25 cellular contexts compared by ENCODE assay signal in genomic region chr16:52293209-52293608, GRCh38.
DNase-seq lines count a peak whose midpoint lies in the region; ATAC-seq, FAIRE-seq and TF ChIP-seq lines count a peak whose summit lies in the region.
"Had no signal": no experiment of that assay in that cellular context is flagged by ENCODE, and none has a peak within 500 bp of the region (broad histone marks: within the 10 kb centered on the region; RNA-seq: fewer than 3 reads in every experiment).

No MANE protein-coding gene starts in this region.

- no peaks in the 10 kb centered on the region for H3K27me3 ChIP-seq in BLaER1 treated with 17β-estradiol and CSF1 and Interleukin-3, amounts not matched to agents 10 nM and 100 nM
- no peaks in the 10 kb centered on the region for H3K27me3 ChIP-seq in HepG2 (ENCODE audit: control insufficient read depth in 1 of 2, insufficient read depth in 2 of 2, low read length in 2 of 2)

- no TSS peak for BruUV-seq in HepG2 (replicated peaks; lab: Mats Ljungman, UMichigan)

- H3K4me2 ChIP-seq in BLaER1 treated with 17β-estradiol and CSF1 and Interleukin-3, amounts not matched to agents 10 nM and 100 nM = peak overlapping the region in 7 of 11 experiments; percentile 4 to 48 (median 23); a peak in 7 of 22 replicates
- H3K4me2 ChIP-seq in HepG2 (ENCODE audit: low read depth, low read length) = no peak overlapping the region

- no peaks in the 10 kb centered on the region for H3K79me2 ChIP-seq in HepG2 (ENCODE audit: insufficient read depth, low read length)

- no peak for FAIRE-seq in HepG2 (lab: Jason Lieb, UNC)
- FAIRE-seq: A204.1, GM12892, RCC 7860 had no signal

- H2AFZ ChIP-seq in HepG2 (ENCODE audit: low read length) = no peak overlapping the region
- H2AFZ ChIP-seq: GM23248 had no signal

- no peaks in the 10 kb centered on the region for H3K36me3 Mint-ChIP-seq in endothelial cell (ENCODE audit: low read depth, unreplicated experiment)
- H3K36me3 Mint-ChIP-seq: CD8-positive, alpha-beta T cell had no signal

- CTCF ChIA-PET in HepG2 (lab: Yijun Ruan, JAX; ENCODE audit: low intra/inter-chr PET ratio, low total read pairs) = no interaction called here

- DNase-seq in HT-29 (ENCODE audit: low spot score) (peak; percentile 12), NCI-H510A (lab: John Stamatoyannopoulos, UW) (peak; percentile 10), HepG2 (ENCODE audit: low spot score) (no peak), GM13976 (ENCODE audit: low spot score) (no peak), endothelial cell (ENCODE audit: low spot score) (no peak), UCSD-AML1 (lab: John Stamatoyannopoulos, UW; ENCODE audit: unreplicated experiment) (no peak)
- DNase-seq: C1 segment of cervical spinal cord; Caco-2; CD8-positive, alpha-beta T cell; DMS 273 treated with DMSO at 0.1 percent for 48 hours; DND-41; GM23248; HFFc6; Karpas-422; NCI-H1105 treated with DMSO at 0.1 percent for 48 hours; NCI-H146; NCI-H1930; SIG-M5 had no signal

- no peak overlapping the region for H3K9ac ChIP-seq in BLaER1 treated with 17β-estradiol and CSF1 and Interleukin-3, amounts not matched to agents 10 nM and 100 nM
- no peak overlapping the region for H3K9ac ChIP-seq in HepG2 (ENCODE audit: insufficient read depth, low read depth, low read length)
- H3K9ac ChIP-seq: GM23248 had no signal

- no peak for TF ChIP-seq POLR2A in HepG2 (IDR thresholded peaks at IDR 0.05; ENCODE audit: insufficient read depth in 1 of 2, low read depth in 2 of 2, low read length in 2 of 2)

- H3K9me3 Mint-ChIP-seq in endothelial cell (ENCODE audit: unreplicated experiment) = no peaks in the 10 kb centered on the region

- POLR2A ChIA-PET in HepG2 (lab: Yijun Ruan, JAX) = no interaction called here

- in situ Hi-C loops in HepG2 (cut with HindIII; ENCODE audit: extremely low pct_ligation_motif_present, low pct_unique_long_range_greater_than_20kb) (no loop called here), GM13976 (cut with MboI; ENCODE audit: low sequenced_read_pairs, unreplicated experiment) (no loop called here)

- no peak for TF ChIP-seq CTCF in HepG2 (CRISPR knock-in tag; IDR thresholded peaks at IDR 0.05)
- no peak for TF ChIP-seq CTCF in GM13976 (IDR thresholded peaks at IDR 0.05; ENCODE audit: borderline replicate concordance, control extremely low read depth, extremely low read depth, insufficient read depth, missing control alignments)
- no peak for TF ChIP-seq CTCF in endothelial cell (IDR thresholded peaks at IDR 0.05; ENCODE audit: unreplicated experiment)

- H3K4me1 Mint-ChIP-seq in endothelial cell (ENCODE audit: unreplicated experiment) = no peaks in the 10 kb centered on the region

- H3K27ac Mint-ChIP-seq in endothelial cell (ENCODE audit: unreplicated experiment) = no peak overlapping the region
- H3K27ac Mint-ChIP-seq: CD8-positive, alpha-beta T cell; HFFc6 had no signal

- peaks cover 0 to 7% (median 4%) of the 10 kb centered on the region in 10 experiments; a peak in 9 of 20 replicates for H3K4me1 ChIP-seq in BLaER1 treated with 17β-estradiol and CSF1 and Interleukin-3, amounts not matched to agents 10 nM and 100 nM
- peaks cover 47% of the 10 kb centered on the region for H3K4me1 ChIP-seq in HepG2 (ENCODE audit: insufficient read depth, low read length)

- intact Hi-C loops in HepG2 (cut with micrococcal nuclease; ENCODE audit: unreplicated experiment) = no loop called here

- H3K9me3 ChIP-seq in BLaER1 treated with 17β-estradiol and CSF1 and Interleukin-3, amounts not matched to agents 10 nM and 100 nM (replicated peaks in 1 of 11) = no peaks in the 10 kb centered on the region
- no peaks in the 10 kb centered on the region for H3K9me3 ChIP-seq in HepG2 (ENCODE audit: low read length)
- H3K9me3 ChIP-seq: Caco-2, HAP-1 had no signal

- no peaks in the 10 kb centered on the region for H4K20me1 ChIP-seq in BLaER1 treated with 17β-estradiol and CSF1 and Interleukin-3, amounts not matched to agents 10 nM and 100 nM
- no peaks in the 10 kb centered on the region for H4K20me1 ChIP-seq in HepG2 (ENCODE audit: insufficient read depth, low read length)

- 21% methylated on average over 2 of the region's 2 CpGs for WGBS in HepG2 (ENCODE audit: low lambda C conversion rate)

- H3K27ac ChIP-seq in BLaER1 treated with 17β-estradiol and CSF1 and Interleukin-3, amounts not matched to agents 10 nM and 100 nM = no peak overlapping the region
- no peak overlapping the region for H3K27ac ChIP-seq in HepG2 (ENCODE audit: extremely low read length, insufficient read depth, low read length)
- H3K27ac ChIP-seq: GM23248, SK-N-MC had no signal

- TF ChIP-seq EP300 in HepG2 (IDR thresholded peaks at IDR 0.05; ENCODE audit: low read depth in 2 of 2, low read length in 2 of 2) (no peak), HepG2 (CRISPR knock-in tag; IDR thresholded peaks at IDR 0.05; ENCODE audit: borderline replicate concordance) (no peak)

- TF ChIP-seq RAD21 in HepG2 (CRISPR knock-in tag; IDR thresholded peaks at IDR 0.05) = no peak

- no peaks in the 10 kb centered on the region for H3K27me3 Mint-ChIP-seq in endothelial cell (ENCODE audit: unreplicated experiment)

- H3K4me3 Mint-ChIP-seq in endothelial cell (ENCODE audit: unreplicated experiment) = no peak overlapping the region
- H3K4me3 Mint-ChIP-seq: CD8-positive, alpha-beta T cell; HFFc6 had no signal

- no peak overlapping the region for H3K4me3 ChIP-seq in BLaER1 treated with 17β-estradiol and CSF1 and Interleukin-3, amounts not matched to agents 10 nM and 100 nM
- no peak overlapping the region for H3K4me3 ChIP-seq in HepG2 (replicated peaks in 1 of 3; ENCODE audit: insufficient read depth in 1 of 3, low read depth in 2 of 3, low read length in 3 of 3)
- H3K4me3 ChIP-seq: GM23248, HAP-1, SK-N-MC had no signal

- ATAC-seq in HepG2 (no peak), HG03039 (IDR thresholded peaks at IDR 0.05; ENCODE audit: unreplicated experiment) (no peak)
- ATAC-seq: CD8-positive, alpha-beta T cell had no signal

- no peaks in the 10 kb centered on the region for H3K36me3 ChIP-seq in BLaER1 treated with 17β-estradiol and CSF1 and Interleukin-3, amounts not matched to agents 10 nM and 100 nM
- H3K36me3 ChIP-seq in HepG2 (replicated peaks in 1 of 2; ENCODE audit: control insufficient read depth in 1 of 2, insufficient read depth in 2 of 2, low read length in 2 of 2) = no peaks in the 10 kb centered on the region
- H3K36me3 ChIP-seq: HAP-1 had no signal

TF ChIP-seq in HepG2, 621 proteins besides CTCF, POLR2A, EP300 and RAD21:
- TF ChIP-seq RXRB (CRISPR knock-in tag; IDR thresholded peaks at IDR 0.05; ENCODE audit: borderline replicate concordance) = peak; percentile 66; the same call in 1 of the 2 replicates
- peak; percentile 76; the same call in 1 of the 2 replicates for TF ChIP-seq THRA (CRISPR knock-in tag; IDR thresholded peaks at IDR 0.05; ENCODE audit: borderline replicate concordance)
- TF ChIP-seq ZNF644 (CRISPR knock-in tag; IDR thresholded peaks at IDR 0.05; ENCODE audit: low read depth) = no peak
- peak; percentile 17; the same call in 1 of the 2 replicates for TF ChIP-seq GABPB1 (CRISPR knock-in tag; IDR thresholded peaks at IDR 0.05)
- TF ChIP-seq GABPA (IDR thresholded peaks at IDR 0.05; ENCODE audit: low read depth, low read length) = no peak
- TF ChIP-seq GABPA (CRISPR knock-in tag; IDR thresholded peaks at IDR 0.05; ENCODE audit: low read depth) = peak; percentile 57; the same call in 1 of the 2 replicates
- no peak for TF ChIP-seq NBN (conservative IDR thresholded peaks at IDR 0.05)
- no peak for TF ChIP-seq ZNF451 (CRISPR knock-in tag; IDR thresholded peaks at IDR 0.05)

Comparison
In these comparisons a context has a peak if more than half of its experiments do, and no peak if none do; other contexts are left out.
1. DNase-seq: peak in HT-29 (single experiment) and NCI-H510A (single experiment); none in HepG2 (single experiment), GM13976 (single experiment), endothelial cell (single experiment) and UCSD-AML1 (single experiment).